ENCODE assay signal across 1 cellular context in the genomic region with DNA sequence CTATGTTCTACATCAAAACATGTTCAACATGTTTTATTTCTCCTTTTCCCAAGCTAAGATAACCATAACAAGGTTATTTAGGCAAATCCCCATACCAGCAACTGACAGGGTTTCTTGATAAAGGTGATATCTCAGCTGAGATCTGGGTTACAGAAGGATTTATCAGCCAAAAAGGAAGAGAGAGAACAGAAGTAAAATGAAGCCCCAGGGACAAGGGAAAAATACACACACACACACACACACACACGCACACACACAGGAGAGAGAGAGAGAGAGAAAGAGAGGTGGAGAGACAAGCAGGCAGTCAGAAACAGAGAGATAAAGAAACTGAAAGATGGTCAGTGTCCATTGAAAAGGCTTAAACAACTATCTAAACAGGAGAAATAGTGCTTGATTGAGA.
TF ChIP-seq lines count a peak whose summit lies in the region.

No MANE protein-coding gene starts in this region.

TF ChIP-seq in GM12878, 131 proteins besides CTCF, POLR2A, EP300 and RAD21 (continued from another document):
- TF ChIP-seq, protein P1, sequence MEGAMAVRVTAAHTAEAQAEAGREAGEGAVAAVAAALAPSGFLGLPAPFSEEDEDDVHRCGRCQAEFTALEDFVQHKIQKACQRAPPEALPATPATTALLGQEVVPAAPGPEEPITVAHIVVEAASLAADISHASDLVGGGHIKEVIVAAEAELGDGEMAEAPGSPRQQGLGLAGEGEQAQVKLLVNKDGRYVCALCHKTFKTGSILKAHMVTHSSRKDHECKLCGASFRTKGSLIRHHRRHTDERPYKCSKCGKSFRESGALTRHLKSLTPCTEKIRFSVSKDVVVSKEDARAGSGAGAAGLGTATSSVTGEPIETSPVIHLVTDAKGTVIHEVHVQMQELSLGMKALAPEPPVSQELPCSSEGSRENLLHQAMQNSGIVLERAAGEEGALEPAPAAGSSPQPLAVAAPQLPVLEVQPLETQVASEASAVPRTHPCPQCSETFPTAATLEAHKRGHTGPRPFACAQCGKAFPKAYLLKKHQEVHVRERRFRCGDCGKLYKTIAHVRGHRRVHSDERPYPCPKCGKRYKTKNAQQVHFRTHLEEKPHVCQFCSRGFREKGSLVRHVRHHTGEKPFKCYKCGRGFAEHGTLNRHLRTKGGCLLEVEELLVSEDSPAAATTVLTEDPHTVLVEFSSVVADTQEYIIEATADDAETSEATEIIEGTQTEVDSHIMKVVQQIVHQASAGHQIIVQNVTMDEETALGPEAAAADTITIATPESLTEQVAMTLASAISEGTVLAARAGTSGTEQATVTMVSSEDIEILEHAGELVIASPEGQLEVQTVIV (IDR thresholded peaks at IDR 0.05; ENCODE audit: borderline replicate concordance, partially characterized antibody), result no peak
- TF ChIP-seq ZBTB11 (CRISPR knock-in tag; IDR thresholded peaks at IDR 0.05) (no peak), MEF2B (IDR thresholded peaks at IDR 0.05; ENCODE audit: partially characterized antibody, poor library complexity, severe bottlenecking) (peak; percentile 63), NBN (IDR thresholded peaks at IDR 0.05) (peak; percentile 89), NR2C1 (IDR thresholded peaks at IDR 0.05) (no peak), KAT2A (conservative IDR thresholded peaks at IDR 0.05; ENCODE audit: control insufficient read depth, low read depth, low read length) (no peak), KDM1A (IDR thresholded peaks at IDR 0.05; ENCODE audit: borderline replicate concordance) (no peak), CHD4 (IDR thresholded peaks at IDR 0.05) (no peak), MLLT1 (IDR thresholded peaks at IDR 0.05) (peak; percentile 71; the same call in 1 of the 2 replicates), RELB (IDR thresholded peaks at IDR 0.05; ENCODE audit: low read depth) (0 out of 2 replicates have a peak, but pooled peaks have one; percentile 23), YBX1 (IDR thresholded peaks at IDR 0.05) (0 out of 2 replicates have a peak, but pooled peaks have one; percentile 31), RUNX3 (IDR thresholded peaks at IDR 0.05; ENCODE audit: low read length) (peak; percentile 20; the same call in 1 of the 2 replicates), CREB1 (IDR thresholded peaks at IDR 0.05; ENCODE audit: low read depth) (no peak), HDGF (IDR thresholded peaks at IDR 0.05) (0 out of 2 replicates have a peak, but pooled peaks have one; percentile 72)
- TF ChIP-seq, protein P2, sequence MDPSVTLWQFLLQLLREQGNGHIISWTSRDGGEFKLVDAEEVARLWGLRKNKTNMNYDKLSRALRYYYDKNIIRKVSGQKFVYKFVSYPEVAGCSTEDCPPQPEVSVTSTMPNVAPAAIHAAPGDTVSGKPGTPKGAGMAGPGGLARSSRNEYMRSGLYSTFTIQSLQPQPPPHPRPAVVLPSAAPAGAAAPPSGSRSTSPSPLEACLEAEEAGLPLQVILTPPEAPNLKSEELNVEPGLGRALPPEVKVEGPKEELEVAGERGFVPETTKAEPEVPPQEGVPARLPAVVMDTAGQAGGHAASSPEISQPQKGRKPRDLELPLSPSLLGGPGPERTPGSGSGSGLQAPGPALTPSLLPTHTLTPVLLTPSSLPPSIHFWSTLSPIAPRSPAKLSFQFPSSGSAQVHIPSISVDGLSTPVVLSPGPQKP (IDR thresholded peaks at IDR 0.05; ENCODE audit: low read depth, low read length), result no peak
